8 cellular contexts compared by ENCODE assay signal in the genomic region with DNA sequence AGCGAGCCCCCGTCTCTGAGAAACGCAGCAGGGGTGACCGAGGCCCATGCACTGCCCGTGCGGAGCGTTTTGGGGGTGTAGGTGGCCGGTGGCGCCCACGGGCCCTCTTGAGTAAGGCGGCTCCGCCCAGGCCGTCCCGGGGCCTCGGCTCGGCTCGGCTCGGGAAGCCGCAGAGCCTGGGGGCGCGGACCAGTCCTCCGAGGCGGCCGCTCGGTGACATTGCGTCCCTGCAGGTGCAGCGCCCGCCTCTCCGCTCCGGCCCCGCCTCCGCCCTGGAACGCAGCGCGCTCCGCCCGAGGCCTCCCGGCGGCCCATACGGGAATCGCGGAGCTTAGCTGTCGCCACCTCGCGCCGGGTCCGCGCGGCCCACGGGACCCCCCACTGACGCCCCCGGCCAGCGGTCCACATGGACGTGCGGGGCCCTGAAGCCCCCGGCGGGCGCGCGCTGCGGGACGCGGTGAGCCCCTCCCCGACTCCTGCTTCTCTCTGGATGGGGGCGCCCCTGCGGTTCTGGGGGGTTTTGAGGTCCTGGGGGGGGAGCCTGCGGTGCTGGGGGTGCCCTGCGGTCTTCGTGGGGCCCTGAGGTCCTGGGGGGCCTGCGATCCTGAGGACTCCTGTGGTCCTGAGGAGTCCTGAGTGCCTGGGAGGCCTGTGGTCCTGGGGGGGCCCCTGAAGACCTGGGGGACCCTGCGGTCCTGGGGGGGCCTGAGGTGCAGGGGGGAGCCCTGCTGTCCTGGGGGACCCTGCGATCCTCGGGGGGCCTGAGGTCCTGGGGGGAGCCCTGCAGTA. TPM values are rescaled to one million over a fixed set of nuclear protein-coding genes. Genes with fewer than 3 reads are reported as not detected.
A peak's percentile ranks its signal among the peaks of the same experiment; 100 is the strongest.
DNase-seq lines count a peak whose midpoint lies in the region; ATAC-seq, FAIRE-seq and TF ChIP-seq lines count a peak whose summit lies in the region.

TSS of gene HSBP1L1 (plus strand) at position 314 of the 789 bp plus-strand sequence. CDS start at position 407, 93 bp downstream.

- WGBS in liver, result 2% methylated on average over 73 of the region's 73 CpGs

- DNase-seq in GM10266 (ENCODE audit: extremely low spot score) (peak; percentile 83), LoVo (ENCODE audit: low spot score) (peak; percentile 85), cortex of kidney (lab: John Stamatoyannopoulos, UW) (peak; percentile 19), H54 (ENCODE audit: insufficient read length, low spot score) (no peak)
- peak; percentile 58 for DNase-seq in activated CD4-positive, alpha-beta T cell treated with anti-CD3 and anti-CD28 coated beads for 1 hour
- DNase-seq in stimulated activated CD8-positive, alpha-beta memory T cell treated with anti-CD3 and anti-CD28 coated beads, Interleukin-15, amount 100 ng/mL, for 48 hours (ENCODE audit: low read depth in 2 of 2), result peak; percentile 44 to 54

- ATAC-seq in GM21786 (IDR thresholded peaks at IDR 0.05; ENCODE audit: unreplicated experiment), result peak; percentile 86

- peak within 1 kb of the TSS; percentile 86 to 87 for H3K27ac ChIP-seq in liver (ENCODE audit: low read depth in 1 of 2, low read length in 2 of 2)

- H3K36me3 ChIP-seq in liver (ENCODE audit: control insufficient read depth in 4 of 4, insufficient read depth in 3 of 4, low read depth in 1 of 4, low read length in 3 of 4), result peaks cover 0 to 6% (median 3%) of the 10 kb centered on the region in 4 donors

- no peak for FAIRE-seq in H54 (lab: Jason Lieb, UNC)

- H3K27me3 ChIP-seq in liver (ENCODE audit: control insufficient read depth in 4 of 4, insufficient read depth in 4 of 4, low read length in 3 of 4), result no peaks in the 10 kb centered on the region

- no peak for TF ChIP-seq POLR2A in H54 (IDR thresholded peaks at IDR 0.05; ENCODE audit: low read depth, low read length)

- peak; percentile 12 to 62 for TF ChIP-seq RAD21 in liver (IDR thresholded peaks at IDR 0.05)

- TF ChIP-seq CTCF in GM10266 (IDR thresholded peaks at IDR 0.05; ENCODE audit: control insufficient read depth, insufficient read depth, low read depth, missing control alignments), result peak; percentile 24
- peak; percentile 42 for TF ChIP-seq CTCF in liver (IDR thresholded peaks at IDR 0.05; ENCODE audit: low read depth, low read length, missing input control)

- H3K4me3 ChIP-seq in liver (ENCODE audit: low read depth in 1 of 3, low read length in 3 of 3), result peak within 1 kb of the TSS; percentile 71 to 93 (median 91)

- peak within 1 kb of the TSS; percentile 57 to 73 for H3K9ac ChIP-seq in liver (ENCODE audit: low read depth in 1 of 2, low read length in 2 of 2)

- peaks cover 6 to 15% (median 10%) of the 10 kb centered on the region in 4 donors for H3K4me1 ChIP-seq in liver (ENCODE audit: control insufficient read depth in 4 of 4, insufficient read depth in 4 of 4, low read length in 3 of 4)

- H3K9me3 ChIP-seq in liver (ENCODE audit: control insufficient read depth in 4 of 4, low read length in 3 of 4), result no peaks in the 10 kb centered on the region

TF ChIP-seq in liver, 16 proteins besides CTCF, POLR2A, EP300 and RAD21:
- no peak for TF ChIP-seq HNF4G (IDR thresholded peaks at IDR 0.05)
- TF ChIP-seq, protein P1, sequence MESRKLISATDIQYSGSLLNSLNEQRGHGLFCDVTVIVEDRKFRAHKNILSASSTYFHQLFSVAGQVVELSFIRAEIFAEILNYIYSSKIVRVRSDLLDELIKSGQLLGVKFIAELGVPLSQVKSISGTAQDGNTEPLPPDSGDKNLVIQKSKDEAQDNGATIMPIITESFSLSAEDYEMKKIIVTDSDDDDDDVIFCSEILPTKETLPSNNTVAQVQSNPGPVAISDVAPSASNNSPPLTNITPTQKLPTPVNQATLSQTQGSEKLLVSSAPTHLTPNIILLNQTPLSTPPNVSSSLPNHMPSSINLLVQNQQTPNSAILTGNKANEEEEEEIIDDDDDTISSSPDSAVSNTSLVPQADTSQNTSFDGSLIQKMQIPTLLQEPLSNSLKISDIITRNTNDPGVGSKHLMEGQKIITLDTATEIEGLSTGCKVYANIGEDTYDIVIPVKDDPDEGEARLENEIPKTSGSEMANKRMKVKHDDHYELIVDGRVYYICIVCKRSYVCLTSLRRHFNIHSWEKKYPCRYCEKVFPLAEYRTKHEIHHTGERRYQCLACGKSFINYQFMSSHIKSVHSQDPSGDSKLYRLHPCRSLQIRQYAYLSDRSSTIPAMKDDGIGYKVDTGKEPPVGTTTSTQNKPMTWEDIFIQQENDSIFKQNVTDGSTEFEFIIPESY (IDR thresholded peaks at IDR 0.05), result no peak
- no peak for TF ChIP-seq RXRA (IDR thresholded peaks at IDR 0.05)
- no peak for TF ChIP-seq GABPA (IDR thresholded peaks at IDR 0.05 in 1 of 2, conservative IDR thresholded peaks at IDR 0.05 in 1 of 2)
- no peak for TF ChIP-seq YY1 (IDR thresholded peaks at IDR 0.05)

RNA-seq across cellular contexts. Expression of gene HSBP1L1, which starts in this region (rescaled TPM):
- total RNA-seq in liver, result 10 to 100 TPM; 12.2 to 31.5 TPM
- 10 to 100 TPM; 21.3 to 61.0 TPM for polyA plus RNA-seq in liver
